1 cellular context compared by ENCODE assay signal in the genomic region with DNA sequence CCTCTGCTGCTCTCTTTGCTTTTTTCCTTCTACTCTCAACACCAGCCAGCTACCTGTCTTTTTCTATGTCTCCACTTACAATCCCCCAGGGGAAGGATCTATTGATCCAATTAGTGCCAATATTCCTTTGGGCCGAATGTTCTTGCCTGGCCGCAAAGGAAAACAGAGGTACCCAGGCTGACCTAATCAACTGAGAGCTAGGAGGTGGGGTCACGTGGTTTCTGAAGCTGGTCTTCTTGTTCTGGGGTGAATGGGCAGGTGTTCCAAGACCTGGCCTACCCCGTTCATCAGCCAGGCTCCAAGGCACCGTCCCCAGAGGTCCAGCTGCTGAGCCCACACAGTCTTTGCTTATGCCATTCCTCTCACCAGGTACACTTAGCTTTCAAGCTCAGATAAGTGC.
TF ChIP-seq lines count a peak whose summit lies in the region.

No MANE protein-coding gene starts in this region.

TF ChIP-seq in H1, 55 proteins besides CTCF, POLR2A, EP300 and RAD21:
- TF ChIP-seq, protein P1, sequence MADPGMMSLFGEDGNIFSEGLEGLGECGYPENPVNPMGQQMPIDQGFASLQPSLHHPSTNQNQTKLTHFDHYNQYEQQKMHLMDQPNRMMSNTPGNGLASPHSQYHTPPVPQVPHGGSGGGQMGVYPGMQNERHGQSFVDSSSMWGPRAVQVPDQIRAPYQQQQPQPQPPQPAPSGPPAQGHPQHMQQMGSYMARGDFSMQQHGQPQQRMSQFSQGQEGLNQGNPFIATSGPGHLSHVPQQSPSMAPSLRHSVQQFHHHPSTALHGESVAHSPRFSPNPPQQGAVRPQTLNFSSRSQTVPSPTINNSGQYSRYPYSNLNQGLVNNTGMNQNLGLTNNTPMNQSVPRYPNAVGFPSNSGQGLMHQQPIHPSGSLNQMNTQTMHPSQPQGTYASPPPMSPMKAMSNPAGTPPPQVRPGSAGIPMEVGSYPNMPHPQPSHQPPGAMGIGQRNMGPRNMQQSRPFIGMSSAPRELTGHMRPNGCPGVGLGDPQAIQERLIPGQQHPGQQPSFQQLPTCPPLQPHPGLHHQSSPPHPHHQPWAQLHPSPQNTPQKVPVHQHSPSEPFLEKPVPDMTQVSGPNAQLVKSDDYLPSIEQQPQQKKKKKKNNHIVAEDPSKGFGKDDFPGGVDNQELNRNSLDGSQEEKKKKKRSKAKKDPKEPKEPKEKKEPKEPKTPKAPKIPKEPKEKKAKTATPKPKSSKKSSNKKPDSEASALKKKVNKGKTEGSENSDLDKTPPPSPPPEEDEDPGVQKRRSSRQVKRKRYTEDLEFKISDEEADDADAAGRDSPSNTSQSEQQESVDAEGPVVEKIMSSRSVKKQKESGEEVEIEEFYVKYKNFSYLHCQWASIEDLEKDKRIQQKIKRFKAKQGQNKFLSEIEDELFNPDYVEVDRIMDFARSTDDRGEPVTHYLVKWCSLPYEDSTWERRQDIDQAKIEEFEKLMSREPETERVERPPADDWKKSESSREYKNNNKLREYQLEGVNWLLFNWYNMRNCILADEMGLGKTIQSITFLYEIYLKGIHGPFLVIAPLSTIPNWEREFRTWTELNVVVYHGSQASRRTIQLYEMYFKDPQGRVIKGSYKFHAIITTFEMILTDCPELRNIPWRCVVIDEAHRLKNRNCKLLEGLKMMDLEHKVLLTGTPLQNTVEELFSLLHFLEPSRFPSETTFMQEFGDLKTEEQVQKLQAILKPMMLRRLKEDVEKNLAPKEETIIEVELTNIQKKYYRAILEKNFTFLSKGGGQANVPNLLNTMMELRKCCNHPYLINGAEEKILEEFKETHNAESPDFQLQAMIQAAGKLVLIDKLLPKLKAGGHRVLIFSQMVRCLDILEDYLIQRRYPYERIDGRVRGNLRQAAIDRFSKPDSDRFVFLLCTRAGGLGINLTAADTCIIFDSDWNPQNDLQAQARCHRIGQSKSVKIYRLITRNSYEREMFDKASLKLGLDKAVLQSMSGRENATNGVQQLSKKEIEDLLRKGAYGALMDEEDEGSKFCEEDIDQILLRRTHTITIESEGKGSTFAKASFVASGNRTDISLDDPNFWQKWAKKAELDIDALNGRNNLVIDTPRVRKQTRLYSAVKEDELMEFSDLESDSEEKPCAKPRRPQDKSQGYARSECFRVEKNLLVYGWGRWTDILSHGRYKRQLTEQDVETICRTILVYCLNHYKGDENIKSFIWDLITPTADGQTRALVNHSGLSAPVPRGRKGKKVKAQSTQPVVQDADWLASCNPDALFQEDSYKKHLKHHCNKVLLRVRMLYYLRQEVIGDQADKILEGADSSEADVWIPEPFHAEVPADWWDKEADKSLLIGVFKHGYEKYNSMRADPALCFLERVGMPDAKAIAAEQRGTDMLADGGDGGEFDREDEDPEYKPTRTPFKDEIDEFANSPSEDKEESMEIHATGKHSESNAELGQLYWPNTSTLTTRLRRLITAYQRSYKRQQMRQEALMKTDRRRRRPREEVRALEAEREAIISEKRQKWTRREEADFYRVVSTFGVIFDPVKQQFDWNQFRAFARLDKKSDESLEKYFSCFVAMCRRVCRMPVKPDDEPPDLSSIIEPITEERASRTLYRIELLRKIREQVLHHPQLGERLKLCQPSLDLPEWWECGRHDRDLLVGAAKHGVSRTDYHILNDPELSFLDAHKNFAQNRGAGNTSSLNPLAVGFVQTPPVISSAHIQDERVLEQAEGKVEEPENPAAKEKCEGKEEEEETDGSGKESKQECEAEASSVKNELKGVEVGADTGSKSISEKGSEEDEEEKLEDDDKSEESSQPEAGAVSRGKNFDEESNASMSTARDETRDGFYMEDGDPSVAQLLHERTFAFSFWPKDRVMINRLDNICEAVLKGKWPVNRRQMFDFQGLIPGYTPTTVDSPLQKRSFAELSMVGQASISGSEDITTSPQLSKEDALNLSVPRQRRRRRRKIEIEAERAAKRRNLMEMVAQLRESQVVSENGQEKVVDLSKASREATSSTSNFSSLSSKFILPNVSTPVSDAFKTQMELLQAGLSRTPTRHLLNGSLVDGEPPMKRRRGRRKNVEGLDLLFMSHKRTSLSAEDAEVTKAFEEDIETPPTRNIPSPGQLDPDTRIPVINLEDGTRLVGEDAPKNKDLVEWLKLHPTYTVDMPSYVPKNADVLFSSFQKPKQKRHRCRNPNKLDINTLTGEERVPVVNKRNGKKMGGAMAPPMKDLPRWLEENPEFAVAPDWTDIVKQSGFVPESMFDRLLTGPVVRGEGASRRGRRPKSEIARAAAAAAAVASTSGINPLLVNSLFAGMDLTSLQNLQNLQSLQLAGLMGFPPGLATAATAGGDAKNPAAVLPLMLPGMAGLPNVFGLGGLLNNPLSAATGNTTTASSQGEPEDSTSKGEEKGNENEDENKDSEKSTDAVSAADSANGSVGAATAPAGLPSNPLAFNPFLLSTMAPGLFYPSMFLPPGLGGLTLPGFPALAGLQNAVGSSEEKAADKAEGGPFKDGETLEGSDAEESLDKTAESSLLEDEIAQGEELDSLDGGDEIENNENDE (IDR thresholded peaks at IDR 0.05; ENCODE audit: insufficient replicate concordance, low read length), result no peak
- TF ChIP-seq CTBP2 (IDR thresholded peaks at IDR 0.05; ENCODE audit: borderline replicate concordance, insufficient read depth, insufficient read length, low read length), result no peak
- TF ChIP-seq ASH2L (IDR thresholded peaks at IDR 0.05; ENCODE audit: low read length), result no peak
- TF ChIP-seq SUZ12 (IDR thresholded peaks at IDR 0.05; ENCODE audit: low read length), result no peak
- TF ChIP-seq CHD2 (IDR thresholded peaks at IDR 0.05; ENCODE audit: low read length), result no peak
- no peak for TF ChIP-seq CEBPB (IDR thresholded peaks at IDR 0.05; ENCODE audit: low read depth, low read length)
- TF ChIP-seq TCF12 (IDR thresholded peaks at IDR 0.05; ENCODE audit: low read depth, low read length), result no peak
- TF ChIP-seq NRF1 (IDR thresholded peaks at IDR 0.05; ENCODE audit: low read depth, low read length), result no peak
- TF ChIP-seq SP2 (IDR thresholded peaks at IDR 0.05; ENCODE audit: low read length), result no peak
- TF ChIP-seq KDM4A (IDR thresholded peaks at IDR 0.05; ENCODE audit: low read depth, low read length, severe bottlenecking), result no peak
- no peak for TF ChIP-seq KDM5A (IDR thresholded peaks at IDR 0.05; ENCODE audit: low read length)
- TF ChIP-seq RBBP5 (IDR thresholded peaks at IDR 0.05; ENCODE audit: borderline replicate concordance, low read depth, low read length), result no peak
- no peak for TF ChIP-seq CBX8 (IDR thresholded peaks at IDR 0.05; ENCODE audit: borderline replicate concordance, low read depth, low read length)
